8 cellular contexts compared by ENCODE assay signal in the genomic region with DNA sequence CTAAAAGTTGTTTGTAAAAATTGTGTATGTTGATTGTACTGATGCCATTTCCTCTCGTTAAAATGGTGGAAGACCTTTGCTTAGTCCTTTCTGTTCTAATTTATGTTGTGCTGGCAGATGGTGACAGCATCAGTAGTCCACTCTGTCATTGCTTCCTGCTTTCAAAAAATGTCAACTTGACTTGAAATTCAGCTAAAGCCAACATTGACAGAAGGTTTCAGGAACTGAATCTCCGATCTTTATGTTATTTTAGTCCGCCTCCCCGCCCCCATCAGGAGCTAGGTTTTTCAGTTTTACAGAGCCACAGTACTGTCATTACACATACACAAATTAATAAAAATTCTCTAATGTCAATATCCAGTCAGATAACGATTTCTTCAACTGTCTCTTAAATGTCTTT. TPM values are rescaled to one million over a fixed set of nuclear protein-coding genes. Genes with fewer than 3 reads are reported as not detected.
DNase-seq lines count a peak whose midpoint lies in the region; ATAC-seq and TF ChIP-seq lines count a peak whose summit lies in the region.

No MANE protein-coding gene starts in this region.

- no peaks in the 10 kb centered on the region for H3K27me3 Mint-ChIP-seq in activated B cell treated with CpG ODN at 0.5 μM for 24 hours

- peak; percentile 18 for ATAC-seq in HG02885 (IDR thresholded peaks at IDR 0.05; ENCODE audit: poor library complexity, unreplicated experiment)
- no peak for ATAC-seq in activated B cell treated with CpG ODN at 0.5 μM for 24 hours (ENCODE audit: low read depth)
- ATAC-seq in GM18858 (IDR thresholded peaks at IDR 0.05; ENCODE audit: unreplicated experiment) = no peak
- ATAC-seq in GM21447 (IDR thresholded peaks at IDR 0.05; ENCODE audit: unreplicated experiment) = no peak

- peaks cover 11% of the 10 kb centered on the region; the same call in 1 of the 2 replicates for H3K4me1 ChIP-seq in ES-I3 (ENCODE audit: insufficient read depth, low read length)

- in situ Hi-C loops in ACHN (cut with HindIII; ENCODE audit: low pct_ligation_motif_present, low pct_unique_long_range_greater_than_20kb, low sequenced_read_pairs) = loop anchor here (25.0 kb wide), 1 partner anchor 200 kb away; no protein-coding TSS in a partner anchor

- H3K9me3 ChIP-seq in ES-I3 (ENCODE audit: control insufficient read depth, insufficient read depth, low read length) = no peaks in the 10 kb centered on the region

- H3K4me1 Mint-ChIP-seq in activated B cell treated with CpG ODN at 0.5 μM for 24 hours = peaks cover 52% of the 10 kb centered on the region

- H3K9me3 Mint-ChIP-seq in activated B cell treated with CpG ODN at 0.5 μM for 24 hours = peaks cover 3% of the 10 kb centered on the region

- peaks cover 22% of the 10 kb centered on the region for H3K36me3 Mint-ChIP-seq in activated B cell treated with CpG ODN at 0.5 μM for 24 hours (ENCODE audit: low read depth)

- POLR2A ChIA-PET in activated B cell treated with CpG ODN at 0.5 μM for 24 hours (lab: Charles Lee) = interaction anchor here (0.8 to 3.0 kb wide), 4 partner anchors 11 to 914 kb away, joined by 3 to 6 read pairs (median 3); partner anchors contain the start of genes CDV3 and RYK

- no peak for TF ChIP-seq CTCF in activated B cell treated with CpG ODN at 0.5 μM for 24 hours (IDR thresholded peaks at IDR 0.05)

- H3K36me3 ChIP-seq in ES-I3 (ENCODE audit: insufficient read depth, low read length) = peaks cover 5% of the 10 kb centered on the region

- peak overlapping the region; percentile 78; the same call in 1 of the 2 replicates for H3K9ac ChIP-seq in ES-I3 (ENCODE audit: low read depth, low read length)

- H3K27ac Mint-ChIP-seq in activated B cell treated with CpG ODN at 0.5 μM for 24 hours = peak overlapping the region; percentile 98

- H3K4me3 Mint-ChIP-seq in activated B cell treated with CpG ODN at 0.5 μM for 24 hours = peak overlapping the region; percentile 76

- CTCF ChIA-PET in activated B cell treated with CpG ODN at 0.5 μM for 24 hours (lab: Charles Lee) = interaction anchor here (1.3 to 1.9 kb wide), 4 partner anchors 10 to 275 kb away, joined by 3 to 8 read pairs (median 6); no protein-coding TSS in a partner anchor

- DNase-seq in activated B cell treated with CpG ODN at 0.5 μM for 24 hours (no peak), medulla oblongata (ENCODE audit: extremely low spot score) (peak; percentile 38), ACHN (no peak), NCI-H2081 treated with DMSO at 0.1 percent for 48 hours (lab: John Stamatoyannopoulos, UW) (no peak)

- intact Hi-C loops in activated B cell treated with CpG ODN at 0.5 μM for 24 hours (cut with micrococcal nuclease) = loop anchor here (2.0 to 10.0 kb wide), 6 partner anchors 560 to 1827 kb away; partner anchors contain the start of genes PCCB, PPP2R3A and UBA5

RNA-seq across cellular contexts. Expression of gene CEP63, which starts 1.5 kb away (rescaled TPM):
- 21.3 and 24.6 TPM in 2 replicates for total RNA-seq in activated B cell treated with CpG ODN at 0.5 μM for 24 hours

RNA-seq across cellular contexts. Expression of gene ANAPC13, which starts 1.6 kb away (rescaled TPM):
- 27.5 and 31.3 TPM in 2 replicates for total RNA-seq in activated B cell treated with CpG ODN at 0.5 μM for 24 hours
